7 cellular contexts compared by ENCODE assay signal in genomic region chr16:13453938-13454553, GRCh38.
DNase-seq lines count a peak whose midpoint lies in the region; ATAC-seq, FAIRE-seq and TF ChIP-seq lines count a peak whose summit lies in the region.

No MANE protein-coding gene starts in this region.

- ATAC-seq in GM21381 (IDR thresholded peaks at IDR 0.05; ENCODE audit: unreplicated experiment), result no peak

- H3K79me2 ChIP-seq in hepatocyte, result no peaks in the 10 kb centered on the region

- H2AFZ ChIP-seq in hepatocyte, result no peak overlapping the region

- no peak overlapping the region for H3K27ac ChIP-seq in SK-N-MC
- no peak overlapping the region for H3K27ac ChIP-seq in hepatocyte

- WGBS in hepatocyte (ENCODE audit: low lambda C conversion rate, missing lambda C conversion rate), result 66% methylated on average over 10 of the region's 10 CpGs

- H3K9ac ChIP-seq in SK-N-MC (ENCODE audit: insufficient read length), result peak overlapping the region; percentile 25

- DNase-seq in ELF-1 (ENCODE audit: low read depth, low spot score), result peak; percentile 37
- peak; percentile 9 for DNase-seq in HTR-8/SVneo (ENCODE audit: insufficient read length, low spot score)
- DNase-seq in SK-N-MC (ENCODE audit: low read depth, low spot score), result peak; percentile 22
- peak; percentile 56 for DNase-seq in hepatocyte (ENCODE audit: low spot score)
- peak; percentile 59 for DNase-seq in stimulated activated CD8-positive, alpha-beta memory T cell treated with anti-CD3 and anti-CD28 coated beads, Interleukin-4, amount 100 ng/mL, for 48 hours
- DNase-seq in cerebellar nuclear complex (lab: John Stamatoyannopoulos, UW), result no peak

- H3K4me2 ChIP-seq in hepatocyte, result no peak overlapping the region

- H3K36me3 ChIP-seq in SK-N-MC (ENCODE audit: insufficient read depth, low read length), result no peaks in the 10 kb centered on the region
- no peaks in the 10 kb centered on the region for H3K36me3 ChIP-seq in hepatocyte (replicated peaks; ENCODE audit: insufficient read depth, low read depth)

- no peaks in the 10 kb centered on the region for H3K27me3 ChIP-seq in hepatocyte

- H3K4me3 ChIP-seq in SK-N-MC (no peak overlapping the region), hepatocyte (no peak overlapping the region)

- TF ChIP-seq CTCF in hepatocyte (IDR thresholded peaks at IDR 0.05; ENCODE audit: poor library complexity), result peak; percentile 68

- no peaks in the 10 kb centered on the region for H4K20me1 ChIP-seq in hepatocyte (ENCODE audit: insufficient read depth, poor library complexity, severe bottlenecking)

- no peaks in the 10 kb centered on the region for H3K9me3 ChIP-seq in SK-N-MC (ENCODE audit: low read depth, low read length)
- H3K9me3 ChIP-seq in hepatocyte (ENCODE audit: low read depth), result no peaks in the 10 kb centered on the region

- FAIRE-seq in HTR-8/SVneo (lab: Jason Lieb, UNC), result no peak

- H3K4me1 ChIP-seq in hepatocyte (ENCODE audit: insufficient read depth), result no peaks in the 10 kb centered on the region

- H3K9me2 ChIP-seq in hepatocyte (replicated peaks; ENCODE audit: insufficient read depth), result no peaks in the 10 kb centered on the region

Comparison
In these comparisons a context has a peak if more than half of its experiments do, and no peak if none do; other contexts are left out.
1. DNase-seq: peak in ELF-1 (single experiment), HTR-8/SVneo (single experiment), SK-N-MC (single experiment), hepatocyte (single experiment) and stimulated activated CD8-positive, alpha-beta memory T cell treated with anti-CD3 and anti-CD28 coated beads, Interleukin-4, amount 100 ng/mL, for 48 hours (single experiment); none in cerebellar nuclear complex (0 of 2).